ENCODE assay signal across 1 cellular context in genomic region chr20:47380481-47380880, GRCh38.
TF ChIP-seq lines count a peak whose summit lies in the region.

No MANE protein-coding gene starts in this region.

TF ChIP-seq in K562, 482 proteins besides CTCF, POLR2A, EP300 and RAD21:
- TF ChIP-seq PREB (CRISPR knock-in tag; IDR thresholded peaks at IDR 0.05) (no peak), HNRNPH1 (optimal IDR thresholded peaks at IDR 0.05; ENCODE audit: low read depth, low read length) (no peak), HMG20B (CRISPR knock-in tag; IDR thresholded peaks at IDR 0.05) (no peak), MXD1 (CRISPR knock-in tag; IDR thresholded peaks at IDR 0.05; ENCODE audit: borderline replicate concordance, poor library complexity, severe bottlenecking) (no peak), ZMIZ1 (IDR thresholded peaks at IDR 0.05; ENCODE audit: low read depth in 2 of 2, low read length in 2 of 2) (no peak), THRAP3 (IDR thresholded peaks at IDR 0.05; ENCODE audit: borderline replicate concordance) (no peak), STAT6 (CRISPR knock-in tag; IDR thresholded peaks at IDR 0.05) (no peak), RBM34 (IDR thresholded peaks at IDR 0.05; ENCODE audit: borderline replicate concordance, insufficient read depth, low read length) (no peak), NR2C2 (CRISPR knock-in tag; IDR thresholded peaks at IDR 0.05) (no peak), NR2C2 (tag; IDR thresholded peaks at IDR 0.05) (no peak), ZNF232 (CRISPR knock-in tag; IDR thresholded peaks at IDR 0.05) (no peak), ZNF511 (CRISPR knock-in tag; IDR thresholded peaks at IDR 0.05) (no peak), ZNF764 (CRISPR knock-in tag; IDR thresholded peaks at IDR 0.05; ENCODE audit: low read depth) (no peak), HDAC8 (tag; IDR thresholded peaks at IDR 0.05) (no peak), NR4A1 (CRISPR knock-in tag; IDR thresholded peaks at IDR 0.05) (no peak), NR4A1 (tag; IDR thresholded peaks at IDR 0.05) (no peak), RFX7 (CRISPR knock-in tag; IDR thresholded peaks at IDR 0.05) (no peak)
